ENCODE assay signal across 17 cellular contexts in the genomic region with DNA sequence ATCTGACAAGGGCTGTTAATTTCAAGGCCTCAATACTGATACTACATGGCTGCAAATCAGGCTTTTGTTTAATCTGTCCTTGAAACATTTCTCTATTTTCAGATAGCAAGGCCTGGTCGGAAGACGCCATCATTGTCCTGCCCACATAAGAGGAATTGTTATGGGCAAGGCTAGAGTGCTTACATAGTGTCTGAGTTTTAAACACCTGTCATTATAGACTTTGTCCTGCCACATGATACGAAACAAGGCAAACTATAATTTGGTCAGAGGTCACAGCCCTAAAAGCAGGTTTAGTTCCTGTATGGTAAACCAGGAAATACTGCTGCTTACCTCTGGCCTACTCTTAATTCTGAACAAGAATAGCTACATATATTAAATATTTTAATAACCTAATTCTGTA.
DNase-seq lines count a peak whose midpoint lies in the region; ATAC-seq and TF ChIP-seq lines count a peak whose summit lies in the region.
"Had no signal": no experiment of that assay in that cellular context is flagged by ENCODE, and none has a peak within 500 bp of the region (broad histone marks: within the 10 kb centered on the region; RNA-seq: fewer than 3 reads in every experiment).

No MANE protein-coding gene starts in this region.

- H3K27me3 ChIP-seq in Loucy (ENCODE audit: insufficient read depth, low read length, poor library complexity, severe bottlenecking) (no peaks in the 10 kb centered on the region), PC-9 (ENCODE audit: insufficient read depth, low read depth) (no peaks in the 10 kb centered on the region), liver (ENCODE audit: control insufficient read depth in 4 of 4, insufficient read depth in 4 of 4, low read length in 3 of 4) (no peaks in the 10 kb centered on the region), upper lobe of right lung (no peaks in the 10 kb centered on the region), prostate gland (replicated peaks; ENCODE audit: insufficient read depth) (no peaks in the 10 kb centered on the region), gastrocnemius medialis (no peaks in the 10 kb centered on the region)
- H3K27me3 ChIP-seq: brain microvascular endothelial cell, vagina had no signal

- in situ Hi-C loops in gastrocnemius medialis (cut with MboI; ENCODE audit: low sequenced_read_pairs in 4 of 4): no loop called here

- H3K4me3 ChIP-seq in Loucy (ENCODE audit: low read length, poor library complexity, severe bottlenecking): no peak overlapping the region
- H3K4me3 ChIP-seq in PC-9: no peak overlapping the region
- no peak overlapping the region for H3K4me3 ChIP-seq in liver (ENCODE audit: low read depth in 1 of 3, low read length in 3 of 3)
- H3K4me3 ChIP-seq in upper lobe of right lung: no peak overlapping the region
- H3K4me3 ChIP-seq in prostate gland: no peak overlapping the region
- no peak overlapping the region for H3K4me3 ChIP-seq in gastrocnemius medialis
- H3K4me3 ChIP-seq: vagina had no signal

- H3K9me3 ChIP-seq in Loucy (ENCODE audit: insufficient read depth, low read depth, low read length) (no peaks in the 10 kb centered on the region), PC-9 (ENCODE audit: insufficient read depth, low read depth) (no peaks in the 10 kb centered on the region), liver (ENCODE audit: control insufficient read depth in 4 of 4, low read length in 3 of 4) (no peaks in the 10 kb centered on the region), upper lobe of right lung (no peaks in the 10 kb centered on the region), prostate gland (no peaks in the 10 kb centered on the region), gastrocnemius medialis (no peaks in the 10 kb centered on the region)
- H3K9me3 ChIP-seq: vagina had no signal

- intact Hi-C loops in PC-9 (cut with micrococcal nuclease; ENCODE audit: unreplicated experiment) (no loop called here), upper lobe of right lung (cut with DNase I) (no loop called here), prostate gland (cut with DNase I) (no loop called here), gastrocnemius medialis (cut with DNase I; ENCODE audit: low total_unique reads) (no loop called here)

- no peak overlapping the region for H2AFZ ChIP-seq in Loucy (ENCODE audit: low read length)
- H2AFZ ChIP-seq in PC-9: no peak overlapping the region

- H3K36me3 ChIP-seq in Loucy (ENCODE audit: insufficient read depth, low read length) (no peaks in the 10 kb centered on the region), PC-9 (ENCODE audit: low read depth) (no peaks in the 10 kb centered on the region), liver (ENCODE audit: control insufficient read depth in 4 of 4, insufficient read depth in 3 of 4, low read depth in 1 of 4, low read length in 3 of 4) (no peaks in the 10 kb centered on the region), upper lobe of right lung (no peaks in the 10 kb centered on the region), prostate gland (no peaks in the 10 kb centered on the region), gastrocnemius medialis (no peaks in the 10 kb centered on the region)
- H3K36me3 ChIP-seq: brain microvascular endothelial cell, vagina had no signal

- peaks cover 46% of the 10 kb centered on the region for H3K79me2 ChIP-seq in Loucy (ENCODE audit: insufficient read depth, low read length)
- no peaks in the 10 kb centered on the region for H3K79me2 ChIP-seq in PC-9 (ENCODE audit: low read depth)

- DNase-seq in PC-9 (peak in 1 of 2 experiments; percentile 44), upper lobe of right lung (no peak), prostate gland (ENCODE audit: low spot score) (no peak), NCI-H2196 treated with DMSO at 0.1 percent for 48 hours (lab: John Stamatoyannopoulos, UW; ENCODE audit: unreplicated experiment) (no peak), gastrocnemius medialis (no peak)
- DNase-seq: activated CD8-positive, alpha-beta T cell treated with anti-CD3 and anti-CD28 coated beads for 36 hours; activated effector memory CD4-positive, alpha-beta T cell treated with anti-CD3 and anti-CD28 coated beads, Interleukin-2, amount 50 U/mL, for 16 hours; activated T-cell treated with anti-CD3 and anti-CD28 coated beads for 4 hours; brain microvascular endothelial cell; DMS79; NCI-H1105; posterior cingulate gyrus; T1000 had no signal

- POLR2A ChIA-PET in PC-9 (lab: Charles Lee; ENCODE audit: unreplicated experiment): interaction anchor here (0.7 kb wide), 1 partner anchor 104 kb away, joined by 3 read pairs; the partner anchor contains the start of gene SSH2

- CTCF ChIA-PET in PC-9 (lab: Charles Lee): no interaction called here

- H3K9me2 ChIP-seq in Loucy (replicated peaks; ENCODE audit: low read depth, low read length): no peaks in the 10 kb centered on the region
- H3K9me2 ChIP-seq in PC-9 (ENCODE audit: insufficient read depth): no peaks in the 10 kb centered on the region

- 57% methylated on average over 3 of the region's 3 CpGs for WGBS in liver
- 94% methylated on average over 3 of the region's 3 CpGs for WGBS in prostate gland

- peak; percentile 15 for ATAC-seq in upper lobe of right lung
- ATAC-seq in gastrocnemius medialis: no peak
- ATAC-seq: activated CD8-positive, alpha-beta T cell treated with anti-CD3 and anti-CD28 coated beads for 36 hours; Right ventricle myocardium inferior had no signal

- no peak for TF ChIP-seq POLR2A in prostate gland (IDR thresholded peaks at IDR 0.05)
- TF ChIP-seq POLR2A in gastrocnemius medialis (IDR thresholded peaks at IDR 0.05): no peak

- no peak overlapping the region for H3K9ac ChIP-seq in Loucy (ENCODE audit: low read depth, low read length, poor library complexity, severe bottlenecking)
- H3K9ac ChIP-seq in liver (ENCODE audit: low read depth in 1 of 2, low read length in 2 of 2): no peak overlapping the region

- TF ChIP-seq RAD21 in liver (IDR thresholded peaks at IDR 0.05): no peak

- H3F3A ChIP-seq in Loucy (ENCODE audit: low read depth) (peaks cover 5% of the 10 kb centered on the region; the same call in 1 of the 2 replicates), PC-9 (ENCODE audit: insufficient read depth, low read depth) (peaks cover 3% of the 10 kb centered on the region; the same call in 1 of the 2 replicates)

- H3K27ac ChIP-seq in PC-9 (0 out of 2 replicates have a peak overlapping the region, but pooled peaks have one; percentile 7), liver (ENCODE audit: low read depth in 1 of 2, low read length in 2 of 2) (peak overlapping the region; percentile 23 to 41), upper lobe of right lung (peak overlapping the region; percentile 32), prostate gland (no peak overlapping the region), gastrocnemius medialis (no peak overlapping the region)
- H3K27ac ChIP-seq: brain microvascular endothelial cell, vagina had no signal

- H4K20me1 ChIP-seq in Loucy (ENCODE audit: insufficient read depth, low read length, poor library complexity, severe bottlenecking) (peaks cover 8% of the 10 kb centered on the region), PC-9 (ENCODE audit: insufficient read depth) (no peaks in the 10 kb centered on the region; the same call in 1 of the 2 replicates)

- peak overlapping the region; percentile 49 for H3K4me2 ChIP-seq in Loucy (ENCODE audit: low read depth, low read length, poor library complexity, severe bottlenecking)
- H3K4me2 ChIP-seq in PC-9: peak overlapping the region; percentile 39; the same call in 1 of the 2 replicates

- no TSS peak for BruUV-seq in PC-9 (replicated peaks; lab: Mats Ljungman, UMichigan)

- H3K4me1 ChIP-seq in Loucy (ENCODE audit: insufficient read depth, low read length, poor library complexity, severe bottlenecking) (peaks cover 45% of the 10 kb centered on the region), PC-9 (replicated peaks; ENCODE audit: insufficient read depth) (peaks cover 22% of the 10 kb centered on the region), liver (ENCODE audit: control insufficient read depth in 4 of 4, insufficient read depth in 4 of 4, low read length in 3 of 4) (peaks cover 0 to 9% (median under 1%) of the 10 kb centered on the region in 4 donors), upper lobe of right lung (peaks cover 6% of the 10 kb centered on the region), prostate gland (replicated peaks) (no peaks in the 10 kb centered on the region), gastrocnemius medialis (peaks cover 16 to 18% of the 10 kb centered on the region in 2 donors)
- H3K4me1 ChIP-seq: vagina had no signal

- no peak for TF ChIP-seq CTCF in Loucy (conservative IDR thresholded peaks at IDR 0.05; ENCODE audit: low read length)
- no peak for TF ChIP-seq CTCF in PC-9 (conservative IDR thresholded peaks at IDR 0.05)
- no peak for TF ChIP-seq CTCF in liver (IDR thresholded peaks at IDR 0.05; ENCODE audit: low read depth, low read length, missing input control)
- no peak for TF ChIP-seq CTCF in upper lobe of right lung (IDR thresholded peaks at IDR 0.05)
- no peak for TF ChIP-seq CTCF in prostate gland (IDR thresholded peaks at IDR 0.05)
- no peak for TF ChIP-seq CTCF in gastrocnemius medialis (IDR thresholded peaks at IDR 0.05 in 4 of 5, conservative IDR thresholded peaks at IDR 0.05 in 1 of 5)

TF ChIP-seq in liver, 16 proteins besides CTCF, POLR2A, EP300 and RAD21 (continues in another document):
- TF ChIP-seq, protein P1, sequence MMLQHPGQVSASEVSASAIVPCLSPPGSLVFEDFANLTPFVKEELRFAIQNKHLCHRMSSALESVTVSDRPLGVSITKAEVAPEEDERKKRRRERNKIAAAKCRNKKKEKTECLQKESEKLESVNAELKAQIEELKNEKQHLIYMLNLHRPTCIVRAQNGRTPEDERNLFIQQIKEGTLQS (IDR thresholded peaks at IDR 0.05): no peak

Comparison
In these comparisons a context has a peak if more than half of its experiments do, and no peak if none do; other contexts are left out.
1. H3K27ac ChIP-seq: peak in PC-9 (single experiment), liver (2 of 2) and upper lobe of right lung (single experiment); none in prostate gland (0 of 2) and gastrocnemius medialis (0 of 4).